8 cellular contexts compared by ENCODE assay signal in the genomic region with DNA sequence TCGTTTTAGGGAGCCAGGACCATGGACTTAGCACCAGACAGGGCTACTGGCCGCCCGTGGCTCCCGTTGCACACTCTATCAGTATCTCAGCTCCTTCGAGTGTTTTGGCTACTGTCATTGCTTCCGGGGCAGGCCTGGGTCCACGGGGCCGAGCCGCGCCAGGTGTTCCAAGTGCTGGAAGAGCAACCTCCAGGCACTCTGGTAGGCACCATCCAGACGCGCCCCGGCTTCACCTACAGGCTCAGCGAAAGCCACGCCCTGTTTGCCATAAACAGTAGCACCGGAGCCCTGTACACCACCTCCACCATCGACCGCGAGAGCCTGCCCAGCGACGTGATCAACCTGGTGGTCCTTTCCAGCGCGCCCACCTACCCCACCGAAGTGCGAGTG. TPM values are rescaled to one million over a fixed set of nuclear protein-coding genes. Genes with fewer than 3 reads are reported as not detected.
DNase-seq lines count a peak whose midpoint lies in the region; ATAC-seq and TF ChIP-seq lines count a peak whose summit lies in the region.

No MANE protein-coding gene starts in this region.

- H3K27ac ChIP-seq in RWPE2 (ENCODE audit: poor library complexity, severe bottlenecking), result peak overlapping the region; percentile 30
- no peak overlapping the region for H3K27ac ChIP-seq in aorta (ENCODE audit: low read depth in 1 of 2, low read length in 2 of 2)

- ATAC-seq in RWPE2 (ENCODE audit: low read depth) (peak; percentile 62), aorta (ENCODE audit: low FRiP score) (peak; percentile 1), HG03135 (IDR thresholded peaks at IDR 0.05; ENCODE audit: unreplicated experiment) (no peak), GM18870 (IDR thresholded peaks at IDR 0.05; ENCODE audit: unreplicated experiment) (no peak)

- no peaks in the 10 kb centered on the region for H3K9me3 ChIP-seq in RWPE2 (ENCODE audit: severe bottlenecking)
- no peaks in the 10 kb centered on the region for H3K9me3 ChIP-seq in mucosa of stomach (ENCODE audit: control insufficient read depth, low read length)
- H3K9me3 ChIP-seq in aorta (ENCODE audit: control insufficient read depth, low read length), result no peaks in the 10 kb centered on the region

- TF ChIP-seq CTCF in GM10266 (IDR thresholded peaks at IDR 0.05; ENCODE audit: control insufficient read depth, insufficient read depth, low read depth, missing control alignments) (no peak), RWPE2 (IDR thresholded peaks at IDR 0.05; ENCODE audit: poor library complexity, severe bottlenecking) (no peak), epithelial cell of esophagus (IDR thresholded peaks at IDR 0.05; ENCODE audit: insufficient read depth, low read depth, low read length, missing control alignments) (no peak)

- H3K4me3 ChIP-seq in RWPE2 (ENCODE audit: severe bottlenecking) (peak overlapping the region; percentile 63), epithelial cell of esophagus (ENCODE audit: low read length) (peak overlapping the region; percentile 83), mucosa of stomach (ENCODE audit: low read length) (peak overlapping the region; percentile 26), aorta (ENCODE audit: low read length in 2 of 2) (peak overlapping the region; percentile 50 to 72)

- intact Hi-C loops in aorta (cut with DNase I), result loop anchor here (5.0 to 10.0 kb wide), 5 partner anchors 51 to 1288 kb away; no protein-coding TSS in a partner anchor

- H3K4me1 ChIP-seq in RWPE2 (ENCODE audit: insufficient read depth, poor library complexity, severe bottlenecking), result peaks cover under 1% of the 10 kb centered on the region
- peaks cover 6% of the 10 kb centered on the region for H3K4me1 ChIP-seq in mucosa of stomach (ENCODE audit: control insufficient read depth, insufficient read depth, low read length)
- peaks cover 8 to 13% of the 10 kb centered on the region in 2 donors for H3K4me1 ChIP-seq in aorta (ENCODE audit: control insufficient read depth in 1 of 2, insufficient read depth in 2 of 2, low read length in 2 of 2)

- peak; percentile 10 for DNase-seq in GM10266 (ENCODE audit: extremely low spot score)
- DNase-seq in RWPE2 (ENCODE audit: low spot score), result peak; percentile 82
- peak; percentile 77 for DNase-seq in epithelial cell of esophagus (ENCODE audit: low read depth)
- peak; percentile 62 to 81 for DNase-seq in aorta
- no peak for DNase-seq in NCI-H774 (lab: John Stamatoyannopoulos, UW)

- H3K27me3 ChIP-seq in RWPE2 (ENCODE audit: insufficient read depth, poor library complexity, severe bottlenecking) (no peaks in the 10 kb centered on the region), mucosa of stomach (ENCODE audit: control insufficient read depth, insufficient read depth, low read length) (peaks cover 40% of the 10 kb centered on the region), aorta (ENCODE audit: control insufficient read depth in 1 of 2, insufficient read depth in 2 of 2, low read length in 1 of 2) (no peaks in the 10 kb centered on the region)

- peak overlapping the region; percentile 69 for H3K9ac ChIP-seq in mucosa of stomach (ENCODE audit: low read length)

- 1% methylated on average over 25 of the region's 25 CpGs for WGBS in aorta, 2 donors

- no peaks in the 10 kb centered on the region for H3K36me3 ChIP-seq in RWPE2 (ENCODE audit: low read depth)
- no peaks in the 10 kb centered on the region for H3K36me3 ChIP-seq in mucosa of stomach (ENCODE audit: control insufficient read depth, insufficient read depth, low read length)
- peaks cover 0 to 2% of the 10 kb centered on the region in 2 donors for H3K36me3 ChIP-seq in aorta (ENCODE audit: control insufficient read depth in 1 of 2, insufficient read depth in 2 of 2, low read length in 1 of 2)

RNA-seq across cellular contexts. Expression of a gene that starts 1.6 kb away (rescaled TPM):
- 10 to 100 TPM; 40.5 to 48.0 TPM for total RNA-seq in aorta
- polyA plus RNA-seq in aorta, result 1 to 10 TPM in 1 of 2 donors, under 1 TPM in 1; 0.88 to 6.6 TPM

Comparison
In these comparisons a context has a peak if more than half of its experiments do, and no peak if none do; other contexts are left out.
1. ATAC-seq: peak in RWPE2 (single experiment) and aorta (single experiment); none in HG03135 (single experiment) and GM18870 (single experiment).
2. H3K4me3 ChIP-seq: peak in every context shown above with its lines; median percentile 83 in epithelial cell of esophagus; 63 in RWPE2; 61 in aorta; 26 in mucosa of stomach.